ENCODE assay signal across 21 cellular contexts in the genomic region with DNA sequence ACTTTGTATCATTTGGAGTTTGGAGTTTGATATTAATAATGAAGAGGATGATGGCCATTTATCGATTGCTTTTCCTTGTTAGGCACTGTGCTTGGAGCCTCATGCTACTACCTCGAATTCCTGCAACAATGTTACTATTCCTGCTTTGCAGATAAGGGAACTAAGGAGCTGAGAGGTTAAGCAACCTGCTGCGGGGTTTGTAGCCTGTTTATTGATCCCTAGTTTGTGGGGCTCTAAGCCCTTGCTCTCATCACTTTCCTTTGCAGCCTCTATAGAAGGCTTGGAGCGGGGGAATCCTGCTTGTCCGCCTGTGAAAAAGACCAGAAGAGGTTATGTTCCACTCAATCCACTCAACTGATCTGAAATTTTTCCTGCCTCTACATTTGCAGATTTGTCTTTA. TPM values are rescaled to one million over a fixed set of nuclear protein-coding genes. Genes with fewer than 3 reads are reported as not detected.
A peak's percentile ranks its signal among the peaks of the same experiment; 100 is the strongest.
DNase-seq lines count a peak whose midpoint lies in the region; ATAC-seq and TF ChIP-seq lines count a peak whose summit lies in the region.
"Had no signal": no experiment of that assay in that cellular context is flagged by ENCODE, and none has a peak within 500 bp of the region (broad histone marks: within the 10 kb centered on the region; RNA-seq: fewer than 3 reads in every experiment).

No MANE protein-coding gene starts in this region.

- DNase-seq in GM23338 (ENCODE audit: low spot score) (peak; percentile 48), RWPE2 (ENCODE audit: low spot score) (no peak), epithelial cell of prostate (ENCODE audit: low read depth, low spot score) (no peak), neural progenitor cell (ENCODE audit: low spot score) (peak; percentile 25), endodermal cell (no peak), NCI-H2107 (lab: John Stamatoyannopoulos, UW) (no peak)
- DNase-seq: ACHN; C1 segment of cervical spinal cord; CD8-positive, alpha-beta memory T cell; HCEC 1CT; NCI-H1436; NCI-H1930; NCI-H2171; NCI-H446; NCI-H526 treated with DMSO at 0.1 percent for 48 hours; NK-92 treated with Interleukin-12 subunit alpha and Interleukin-12 subunit beta, amount 100 ng/mL, for 24 hours; SHP77; T-cell had no signal

- ATAC-seq in GM23338 (peak; percentile 87), RWPE2 (ENCODE audit: low read depth) (no peak), HG03378 (IDR thresholded peaks at IDR 0.05; ENCODE audit: unreplicated experiment) (no peak), GM18498 (IDR thresholded peaks at IDR 0.05; ENCODE audit: unreplicated experiment) (no peak)
- ATAC-seq: SK-N-SH treated with all-trans-retinoic acid at 6 μM for 48 hours, T-cell had no signal

- H3K36me3 ChIP-seq in GM23338 (ENCODE audit: insufficient read depth) (no peaks in the 10 kb centered on the region), RWPE2 (ENCODE audit: low read depth) (peaks cover 22% of the 10 kb centered on the region; the same call in 1 of the 2 replicates), neural progenitor cell (no peaks in the 10 kb centered on the region), endodermal cell (ENCODE audit: control insufficient read depth, insufficient read depth, low read length) (no peaks in the 10 kb centered on the region)

- no peak overlapping the region for H3K4me3 ChIP-seq in GM23338
- no peak overlapping the region for H3K4me3 ChIP-seq in RWPE2 (ENCODE audit: severe bottlenecking)
- H3K4me3 ChIP-seq in neural progenitor cell: no peak overlapping the region
- no peak overlapping the region for H3K4me3 ChIP-seq in endodermal cell (ENCODE audit: low read length)

- no peaks in the 10 kb centered on the region for H3K27me3 ChIP-seq in GM23338 (ENCODE audit: insufficient read depth)
- no peaks in the 10 kb centered on the region for H3K27me3 ChIP-seq in RWPE2 (ENCODE audit: insufficient read depth, poor library complexity, severe bottlenecking)
- no peaks in the 10 kb centered on the region for H3K27me3 ChIP-seq in neural progenitor cell
- H3K27me3 ChIP-seq in endodermal cell (ENCODE audit: control insufficient read depth, insufficient read depth, low read length, poor library complexity, severe bottlenecking): no peaks in the 10 kb centered on the region

- H3K36me3 Mint-ChIP-seq in GM23338 (ENCODE audit: low read depth) (no peaks in the 10 kb centered on the region), neural progenitor cell (no peaks in the 10 kb centered on the region), endodermal cell (ENCODE audit: low read depth) (no peaks in the 10 kb centered on the region)
- H3K36me3 Mint-ChIP-seq: CD8-positive, alpha-beta memory T cell; T-cell had no signal

- no peaks in the 10 kb centered on the region for H3K9me3 ChIP-seq in RWPE2 (ENCODE audit: severe bottlenecking)
- no peaks in the 10 kb centered on the region for H3K9me3 ChIP-seq in neural progenitor cell (ENCODE audit: low read depth)
- H3K9me3 ChIP-seq in endodermal cell (ENCODE audit: control insufficient read depth, low read length): no peaks in the 10 kb centered on the region

- H3K27me3 Mint-ChIP-seq in GM23338 (ENCODE audit: insufficient read depth, low read depth, poor library complexity) (peaks cover 9% of the 10 kb centered on the region), neural progenitor cell (ENCODE audit: insufficient read depth, low read depth) (no peaks in the 10 kb centered on the region), endodermal cell (ENCODE audit: insufficient read depth) (peaks cover 17% of the 10 kb centered on the region)

- WGBS in endodermal cell (ENCODE audit: insufficient coverage in 1 of 2, insufficient read length in 1 of 2), 2 experiments: 72 to 90% methylated on average over 3 to 5 of the region's 5 CpGs

- H4K20me1 ChIP-seq in GM23338 (replicated peaks; ENCODE audit: insufficient read depth) (no peaks in the 10 kb centered on the region), neural progenitor cell (ENCODE audit: low read depth) (no peaks in the 10 kb centered on the region)

- no peaks in the 10 kb centered on the region for H3K9me2 ChIP-seq in GM23338 (ENCODE audit: insufficient read depth)

- H3K4me3 Mint-ChIP-seq in GM23338 (no peak overlapping the region), neural progenitor cell (no peak overlapping the region), endodermal cell (no peak overlapping the region)
- H3K4me3 Mint-ChIP-seq: CD8-positive, alpha-beta memory T cell; T-cell had no signal

- no peak for TF ChIP-seq CTCF in GM23338 (conservative IDR thresholded peaks at IDR 0.05; ENCODE audit: low read depth in 2 of 2)
- no peak for TF ChIP-seq CTCF in RWPE2 (IDR thresholded peaks at IDR 0.05; ENCODE audit: poor library complexity, severe bottlenecking)
- TF ChIP-seq CTCF in neural progenitor cell (IDR thresholded peaks at IDR 0.05): no peak
- no peak for TF ChIP-seq CTCF in endodermal cell (conservative IDR thresholded peaks at IDR 0.05)

- H3K27ac Mint-ChIP-seq in GM23338 (no peak overlapping the region), neural progenitor cell (no peak overlapping the region), endodermal cell (no peak overlapping the region)
- H3K27ac Mint-ChIP-seq: CD8-positive, alpha-beta memory T cell; T-cell had no signal

- H3K9ac ChIP-seq in neural progenitor cell (no peak overlapping the region), endodermal cell (ENCODE audit: extremely low read depth, low read length, poor library complexity, severe bottlenecking) (no peak overlapping the region)

- H3F3A ChIP-seq in GM23338 (replicated peaks; ENCODE audit: low read depth) (no peaks in the 10 kb centered on the region), neural progenitor cell (ENCODE audit: low read depth) (peaks cover 4% of the 10 kb centered on the region)

- H3K27ac ChIP-seq in GM23338 (ENCODE audit: low read depth) (no peak overlapping the region), RWPE2 (ENCODE audit: poor library complexity, severe bottlenecking) (peak overlapping the region; percentile 99), epithelial cell of prostate (peak overlapping the region; percentile 96), neural progenitor cell (no peak overlapping the region), endodermal cell (ENCODE audit: low read depth, low read length) (no peak overlapping the region)

- no peak overlapping the region for H2AFZ ChIP-seq in GM23338
- H2AFZ ChIP-seq in neural progenitor cell (replicated peaks): no peak overlapping the region

- H3K4me1 Mint-ChIP-seq in GM23338: peaks cover 36% of the 10 kb centered on the region
- H3K4me1 Mint-ChIP-seq in neural progenitor cell: peaks cover 4% of the 10 kb centered on the region
- H3K4me1 Mint-ChIP-seq in endodermal cell: peaks cover 33% of the 10 kb centered on the region
- H3K4me1 Mint-ChIP-seq: CD8-positive, alpha-beta memory T cell; T-cell had no signal

- H3K79me2 ChIP-seq in GM23338 (replicated peaks; ENCODE audit: insufficient read depth) (no peaks in the 10 kb centered on the region), neural progenitor cell (ENCODE audit: low read depth) (no peaks in the 10 kb centered on the region)

- no peaks in the 10 kb centered on the region for H3K9me3 Mint-ChIP-seq in GM23338
- no peaks in the 10 kb centered on the region for H3K9me3 Mint-ChIP-seq in neural progenitor cell
- no peaks in the 10 kb centered on the region for H3K9me3 Mint-ChIP-seq in endodermal cell
- H3K9me3 Mint-ChIP-seq: CD8-positive, alpha-beta memory T cell; T-cell had no signal

- H3K4me2 ChIP-seq in GM23338: no peak overlapping the region
- H3K4me2 ChIP-seq in neural progenitor cell: peak overlapping the region; percentile 38

- H3K4me1 ChIP-seq in GM23338 (ENCODE audit: insufficient read depth) (peaks cover 16% of the 10 kb centered on the region), RWPE2 (ENCODE audit: insufficient read depth, poor library complexity, severe bottlenecking) (peaks cover 79% of the 10 kb centered on the region), neural progenitor cell (peaks cover 39% of the 10 kb centered on the region), endodermal cell (ENCODE audit: control insufficient read depth, insufficient read depth, low read length) (no peaks in the 10 kb centered on the region)

TF ChIP-seq in GM23338, 12 proteins besides CTCF, POLR2A, EP300 and RAD21:
- TF ChIP-seq, protein P1, sequence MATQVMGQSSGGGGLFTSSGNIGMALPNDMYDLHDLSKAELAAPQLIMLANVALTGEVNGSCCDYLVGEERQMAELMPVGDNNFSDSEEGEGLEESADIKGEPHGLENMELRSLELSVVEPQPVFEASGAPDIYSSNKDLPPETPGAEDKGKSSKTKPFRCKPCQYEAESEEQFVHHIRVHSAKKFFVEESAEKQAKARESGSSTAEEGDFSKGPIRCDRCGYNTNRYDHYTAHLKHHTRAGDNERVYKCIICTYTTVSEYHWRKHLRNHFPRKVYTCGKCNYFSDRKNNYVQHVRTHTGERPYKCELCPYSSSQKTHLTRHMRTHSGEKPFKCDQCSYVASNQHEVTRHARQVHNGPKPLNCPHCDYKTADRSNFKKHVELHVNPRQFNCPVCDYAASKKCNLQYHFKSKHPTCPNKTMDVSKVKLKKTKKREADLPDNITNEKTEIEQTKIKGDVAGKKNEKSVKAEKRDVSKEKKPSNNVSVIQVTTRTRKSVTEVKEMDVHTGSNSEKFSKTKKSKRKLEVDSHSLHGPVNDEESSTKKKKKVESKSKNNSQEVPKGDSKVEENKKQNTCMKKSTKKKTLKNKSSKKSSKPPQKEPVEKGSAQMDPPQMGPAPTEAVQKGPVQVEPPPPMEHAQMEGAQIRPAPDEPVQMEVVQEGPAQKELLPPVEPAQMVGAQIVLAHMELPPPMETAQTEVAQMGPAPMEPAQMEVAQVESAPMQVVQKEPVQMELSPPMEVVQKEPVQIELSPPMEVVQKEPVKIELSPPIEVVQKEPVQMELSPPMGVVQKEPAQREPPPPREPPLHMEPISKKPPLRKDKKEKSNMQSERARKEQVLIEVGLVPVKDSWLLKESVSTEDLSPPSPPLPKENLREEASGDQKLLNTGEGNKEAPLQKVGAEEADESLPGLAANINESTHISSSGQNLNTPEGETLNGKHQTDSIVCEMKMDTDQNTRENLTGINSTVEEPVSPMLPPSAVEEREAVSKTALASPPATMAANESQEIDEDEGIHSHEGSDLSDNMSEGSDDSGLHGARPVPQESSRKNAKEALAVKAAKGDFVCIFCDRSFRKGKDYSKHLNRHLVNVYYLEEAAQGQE (IDR thresholded peaks at IDR 0.05; ENCODE audit: unreplicated experiment): no peak
- TF ChIP-seq JUNB (IDR thresholded peaks at IDR 0.05; ENCODE audit: unreplicated experiment): no peak
- no peak for TF ChIP-seq EZH2 (IDR thresholded peaks at IDR 0.05; ENCODE audit: low read depth, unreplicated experiment)
- no peak for TF ChIP-seq NANOG (IDR thresholded peaks at IDR 0.05; ENCODE audit: borderline replicate concordance)
- TF ChIP-seq EZH2phosphoT487 (IDR thresholded peaks at IDR 0.05; ENCODE audit: unreplicated experiment): no peak
TF ChIP-seq in GM23338: peak in this region for 0.

RNA-seq across cellular contexts. Expression of gene ARHGEF28, which starts 15.8 kb away (rescaled TPM):
- 1.0 and 1.3 TPM in 2 replicates for total RNA-seq in GM23338 (2014; rRNA removed; shearing (Covaris generic))
- polyA plus RNA-seq in GM23338 (2016; fragmentation: Nextera tagmentation; extraction: Ambion mirVana): 0.39 and 0.64 TPM in 2 replicates
- total RNA-seq in neural progenitor cell (ENCODE audit: low replicate concordance): 0.11 and 0.28 TPM in 2 replicates
- 1 to 10 TPM in 1 of 2 donors, under 1 TPM in 1; 0.92 to 1.2 TPM for total RNA-seq in endodermal cell
- polyA plus RNA-seq in endodermal cell (2013, experiment 1 of 2): 1.5 TPM
- polyA plus RNA-seq in endodermal cell (2013, experiment 2 of 2): 0.83 TPM

Comparison
In these comparisons a context has a peak if more than half of its experiments do, and no peak if none do; other contexts are left out.
1. DNase-seq: peak in GM23338 (single experiment) and neural progenitor cell (single experiment); none in RWPE2 (single experiment), epithelial cell of prostate (single experiment), endodermal cell (single experiment) and NCI-H2107 (single experiment).
2. H3K27ac ChIP-seq: peak in RWPE2 (single experiment) and epithelial cell of prostate (single experiment); none in GM23338 (single experiment), neural progenitor cell (single experiment) and endodermal cell (single experiment).